ENCODE assay signal across 14 cellular contexts in genomic region chr4:26406346-26406975, GRCh38.
A peak's percentile ranks its signal among the peaks of the same experiment; 100 is the strongest.
DNase-seq lines count a peak whose midpoint lies in the region; ATAC-seq, FAIRE-seq and TF ChIP-seq lines count a peak whose summit lies in the region.
"Had no signal": no experiment of that assay in that cellular context is flagged by ENCODE, and none has a peak within 500 bp of the region (broad histone marks: within the 10 kb centered on the region; RNA-seq: fewer than 3 reads in every experiment).

No MANE protein-coding gene starts in this region.

- WGBS in GM12878 (ENCODE audit: insufficient coverage, insufficient replicate concordance, low lambda C conversion rate, missing lambda C conversion rate): 100% methylated on average over 4 of the region's 4 CpGs

- no peak for TF ChIP-seq EP300 in GM12878 (IDR thresholded peaks at IDR 0.05; ENCODE audit: borderline replicate concordance in 1 of 2, control insufficient read depth in 1 of 2, low read depth in 2 of 2, low read length in 2 of 2)

- no peak for DNase-seq in activated CD8-positive, alpha-beta memory T cell treated with anti-CD3 and anti-CD28 coated beads, Interleukin-2, amount 10 ng/mL, durations not matched to agents 7 days and 5 days
- no peak for DNase-seq in activated CD8-positive, alpha-beta memory T cell treated with anti-CD3 and anti-CD28 coated beads for 24 hours
- no peak for DNase-seq in GM12878 (ENCODE audit: low read depth, low spot score)
- DNase-seq in nephron progenitor cell: no peak
- no peak for DNase-seq in left lobe of liver (ENCODE audit: low spot score)
- no peak for DNase-seq in NCI-H345 (lab: John Stamatoyannopoulos, UW)
- DNase-seq: cerebellar nuclear complex; NCI-H1436; psoas muscle; stimulated activated CD4-positive, alpha-beta T cell treated with anti-CD3 and anti-CD28 coated beads, Interleukin-2, amount 100 ng/mL, for 48 hours; stimulated activated naive CD4-positive, alpha-beta T cell had no signal

- TF ChIP-seq CTCF in Loucy (conservative IDR thresholded peaks at IDR 0.05; ENCODE audit: low read length) (no peak), GM12878 (IDR thresholded peaks at IDR 0.05 in 2 of 3, conservative IDR thresholded peaks at IDR 0.05 in 1 of 3; ENCODE audit: control insufficient read depth in 2 of 3, extremely low read depth in 1 of 3, insufficient read depth in 1 of 3, low read depth in 3 of 3, low read length in 3 of 3) (no peak), nephron progenitor cell (IDR thresholded peaks at IDR 0.05) (no peak)

- H2AFZ ChIP-seq in Loucy (ENCODE audit: low read length) (no peak overlapping the region), GM12878 (ENCODE audit: control insufficient read depth, low read depth, low read length) (no peak overlapping the region)

- no peaks in the 10 kb centered on the region for H3K9me2 ChIP-seq in Loucy (replicated peaks; ENCODE audit: low read depth, low read length)

- no peak for ATAC-seq in activated CD8-positive, alpha-beta memory T cell treated with anti-CD3 and anti-CD28 coated beads, Interleukin-2, amount 10 ng/mL, durations not matched to agents 7 days and 5 days
- no peak for ATAC-seq in GM12878
- ATAC-seq in left lobe of liver: no peak
- no peak for ATAC-seq in GM19397 (IDR thresholded peaks at IDR 0.05; ENCODE audit: unreplicated experiment)
- ATAC-seq: psoas muscle had no signal

- no peak for FAIRE-seq in GM12878 (lab: Jason Lieb, UNC)

- in situ Hi-C loops in GM12878 (cut with MboI): loop anchor here (5.0 to 10.0 kb wide), 3 partner anchors 74 to 352 kb away; no protein-coding TSS in a partner anchor

- H4K20me1 ChIP-seq in Loucy (ENCODE audit: insufficient read depth, low read length, poor library complexity, severe bottlenecking) (peaks cover 14% of the 10 kb centered on the region), GM12878 (ENCODE audit: control insufficient read depth, insufficient read depth) (no peaks in the 10 kb centered on the region)

- H3K9ac ChIP-seq in Loucy (ENCODE audit: low read depth, low read length, poor library complexity, severe bottlenecking): peak overlapping the region; percentile 33
- H3K9ac ChIP-seq in GM12878 (ENCODE audit: control insufficient read depth, insufficient read depth, low read length): no peak overlapping the region

- H3K27me3 Mint-ChIP-seq in activated CD8-positive, alpha-beta memory T cell treated with anti-CD3 and anti-CD28 coated beads, Interleukin-2, amount 10 ng/mL, durations not matched to agents 7 days and 5 days: no peaks in the 10 kb centered on the region
- H3K27me3 Mint-ChIP-seq in nephron progenitor cell (ENCODE audit: low read depth, poor library complexity): peaks cover 3% of the 10 kb centered on the region

- H3K27ac ChIP-seq in GM12878 (ENCODE audit: control insufficient read depth, insufficient read depth): peak overlapping the region; percentile 52
- H3K27ac ChIP-seq: psoas muscle, VCaP had no signal

- peaks cover 27% of the 10 kb centered on the region for H3K4me1 Mint-ChIP-seq in activated CD8-positive, alpha-beta memory T cell treated with anti-CD3 and anti-CD28 coated beads, Interleukin-2, amount 10 ng/mL, durations not matched to agents 7 days and 5 days
- H3K4me1 Mint-ChIP-seq in nephron progenitor cell: peaks cover 12% of the 10 kb centered on the region

- RAD21 ChIA-PET in GM12878 (lab: Charles Lee; ENCODE audit: unreplicated experiment): interaction anchor here (1.2 to 10.8 kb wide), 4 partner anchors 76 to 340 kb away, joined by 3 to 170 read pairs (median 8); no protein-coding TSS in a partner anchor

- intact Hi-C loops in GM12878 (cut with micrococcal nuclease; ENCODE audit: unreplicated experiment): loop anchor here (5.0 kb wide), 1 partner anchor 209 kb away; no protein-coding TSS in a partner anchor

- BruUV-seq in GM12878 (replicated peaks; lab: Mats Ljungman, UMichigan): no TSS peak

- H3K4me3 ChIP-seq in Loucy (ENCODE audit: low read length, poor library complexity, severe bottlenecking): no peak overlapping the region
- no peak overlapping the region for H3K4me3 ChIP-seq in GM12878
- H3K4me3 ChIP-seq: psoas muscle had no signal

- SMC1A ChIA-PET in GM12878 (lab: Charles Lee; ENCODE audit: uncharacterized antibody, unreplicated experiment): interaction anchor here (0.7 to 9.2 kb wide), 13 partner anchors 10 to 377 kb away, joined by 3 to 175 read pairs (median 4); no protein-coding TSS in a partner anchor

- H3K27ac Mint-ChIP-seq in activated CD8-positive, alpha-beta memory T cell treated with anti-CD3 and anti-CD28 coated beads, Interleukin-2, amount 10 ng/mL, durations not matched to agents 7 days and 5 days: peak overlapping the region; percentile 36
- H3K27ac Mint-ChIP-seq in nephron progenitor cell: peak overlapping the region; percentile 83

- TF ChIP-seq POLR2A in GM12878 (IDR thresholded peaks at IDR 0.05; ENCODE audit: low read depth, low read length): no peak

- H3K4me3 Mint-ChIP-seq in activated CD8-positive, alpha-beta memory T cell treated with anti-CD3 and anti-CD28 coated beads, Interleukin-2, amount 10 ng/mL, durations not matched to agents 7 days and 5 days: no peak overlapping the region
- no peak overlapping the region for H3K4me3 Mint-ChIP-seq in nephron progenitor cell

- H3K79me2 ChIP-seq in Loucy (ENCODE audit: insufficient read depth, low read length): peaks cover 21% of the 10 kb centered on the region
- H3K79me2 ChIP-seq in GM12878 (ENCODE audit: control insufficient read depth, insufficient read depth, low read length): no peaks in the 10 kb centered on the region

- peaks cover 36% of the 10 kb centered on the region for H3K36me3 ChIP-seq in Loucy (ENCODE audit: insufficient read depth, low read length)
- peaks cover 0 to 6% of the 10 kb centered on the region in 2 experiments; a peak in 2 of 4 replicates for H3K36me3 ChIP-seq in GM12878 (ENCODE audit: control insufficient read depth in 2 of 2, insufficient read depth in 2 of 2, low read length in 1 of 2)

- POLR2A ChIA-PET in GM12878 (lab: Charles Lee): no interaction called here

- H3K4me2 ChIP-seq in Loucy (ENCODE audit: low read depth, low read length, poor library complexity, severe bottlenecking): no peak overlapping the region
- H3K4me2 ChIP-seq in GM12878 (ENCODE audit: control insufficient read depth, insufficient read depth): no peak overlapping the region

- no peaks in the 10 kb centered on the region for H3K27me3 ChIP-seq in Loucy (ENCODE audit: insufficient read depth, low read length, poor library complexity, severe bottlenecking)
- no peaks in the 10 kb centered on the region for H3K27me3 ChIP-seq in GM12878 (replicated peaks in 1 of 2; ENCODE audit: control insufficient read depth in 2 of 2, insufficient read depth in 2 of 2, low read length in 1 of 2)

- H3K9me3 Mint-ChIP-seq in activated CD8-positive, alpha-beta memory T cell treated with anti-CD3 and anti-CD28 coated beads, Interleukin-2, amount 10 ng/mL, durations not matched to agents 7 days and 5 days (ENCODE audit: low read depth): peaks cover 8% of the 10 kb centered on the region
- peaks cover 26% of the 10 kb centered on the region for H3K9me3 Mint-ChIP-seq in nephron progenitor cell

- H3K36me3 Mint-ChIP-seq in activated CD8-positive, alpha-beta memory T cell treated with anti-CD3 and anti-CD28 coated beads, Interleukin-2, amount 10 ng/mL, durations not matched to agents 7 days and 5 days: peaks cover 47% of the 10 kb centered on the region
- H3K36me3 Mint-ChIP-seq in nephron progenitor cell (ENCODE audit: low read depth): peaks cover 70% of the 10 kb centered on the region

- CTCF ChIA-PET in activated CD8-positive, alpha-beta memory T cell treated with anti-CD3 and anti-CD28 coated beads, Interleukin-2, amount 10 ng/mL, durations not matched to agents 7 days and 5 days (lab: Charles Lee): interaction anchor here (0.9 to 16.9 kb wide), 5 partner anchors 10 to 419 kb away, joined by 3 to 259 read pairs (median 4); no protein-coding TSS in a partner anchor
- CTCF ChIA-PET in GM12878 (lab: Yijun Ruan, JAX): interaction anchor here (0.6 to 18.7 kb wide), 7 partner anchors 10 to 694 kb away, joined by 3 to 474 read pairs (median 8); no protein-coding TSS in a partner anchor

- H3F3A ChIP-seq in Loucy (ENCODE audit: low read depth): no peaks in the 10 kb centered on the region

- TF ChIP-seq RAD21 in GM12878 (IDR thresholded peaks at IDR 0.05; ENCODE audit: insufficient read depth, low read depth, low read length): no peak

- H3K4me1 ChIP-seq in Loucy (ENCODE audit: insufficient read depth, low read length, poor library complexity, severe bottlenecking) (peaks cover 4% of the 10 kb centered on the region), GM12878 (ENCODE audit: control insufficient read depth, insufficient read depth, low read length) (peaks cover 10% of the 10 kb centered on the region)

- H3K9me3 ChIP-seq in Loucy (ENCODE audit: insufficient read depth, low read depth, low read length) (peaks cover 10% of the 10 kb centered on the region; the same call in 1 of the 2 replicates), GM12878 (replicated peaks; ENCODE audit: control insufficient read depth, insufficient read depth, low read length) (peaks cover 16% of the 10 kb centered on the region)
- H3K9me3 ChIP-seq: psoas muscle had no signal

TF ChIP-seq in GM12878, 131 proteins besides CTCF, POLR2A, EP300 and RAD21:
- peak; percentile 99 for TF ChIP-seq CBX5 (IDR thresholded peaks at IDR 0.05; ENCODE audit: low read depth)
- peak; percentile 57 for TF ChIP-seq KLF5 (IDR thresholded peaks at IDR 0.05; ENCODE audit: partially characterized antibody)
- no peak for TF ChIP-seq CHD2 (IDR thresholded peaks at IDR 0.05; ENCODE audit: borderline replicate concordance, low read depth, low read length)
